Comparison of ENCODE assay signal across 8 cellular contexts in the genomic region with DNA sequence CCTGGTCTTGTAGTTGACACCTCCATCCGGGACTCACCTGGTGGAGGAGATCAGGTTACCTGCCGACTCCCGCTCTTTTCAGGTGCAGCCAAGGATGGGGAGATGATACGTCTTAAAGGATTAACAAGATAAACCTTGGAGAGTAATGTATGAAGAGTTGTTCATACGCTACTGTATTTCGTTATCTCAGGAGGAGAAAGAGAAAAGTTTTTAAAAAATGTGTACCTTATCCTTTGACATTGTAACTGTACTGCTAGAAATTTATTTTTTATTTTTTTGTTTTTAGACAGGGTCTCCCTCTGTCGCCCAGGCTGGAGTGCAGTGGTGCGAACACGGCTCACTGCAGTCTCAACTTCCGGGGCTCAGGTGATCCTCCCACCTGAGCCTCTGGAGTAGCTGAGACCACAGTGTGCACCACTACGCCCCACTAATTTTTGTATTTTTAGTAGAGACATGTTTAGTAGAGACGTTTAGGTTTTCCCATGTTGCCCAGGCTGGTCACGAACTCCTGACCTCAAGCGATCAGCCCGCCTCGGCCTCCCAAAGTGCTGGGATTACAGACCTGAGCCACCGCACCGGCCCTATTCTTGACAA. TPM values are rescaled to one million over a fixed set of nuclear protein-coding genes. Genes with fewer than 3 reads are reported as not detected.
DNase-seq lines count a peak whose midpoint lies in the region; ATAC-seq lines count a peak whose summit lies in the region.

No MANE protein-coding gene starts in this region.

- CTCF ChIA-PET in T-cell (lab: Charles Lee): no interaction called here

- DNase-seq in T-helper 2 cell treated with Interferon-gamma antibody and Interleukin-4, amounts not matched to agents 5 μg/mL and 100 μg/mL, for 36 hours (ENCODE audit: low spot score): no peak
- DNase-seq in T-helper 2 cell: no peak
- no peak for DNase-seq in T-cell
- DNase-seq in iPS DF 19.7 (ENCODE audit: low read depth, low spot score): peak; percentile 78
- no peak for DNase-seq in stimulated activated naive B cell treated with anti-CD40 and anti-IgM and Interleukin-4, amounts not matched to agents 10 μg/mL and 1 μg/mL and 100 μg/mL, for 72 hours
- no peak for DNase-seq in hypothalamus (lab: John Stamatoyannopoulos, UW)
- DNase-seq in HuH-7.5 (ENCODE audit: low spot score): no peak

- ATAC-seq in T-cell (replicated peaks in 1 of 4) (no peak), GM19452 (IDR thresholded peaks at IDR 0.05; ENCODE audit: unreplicated experiment) (no peak)
- no peak for ATAC-seq in stimulated activated naive B cell treated with anti-CD40 and anti-IgM and Interleukin-4, amounts not matched to agents 10 μg/mL and 1 μg/mL and 100 μg/mL, for 72 hours (replicated peaks)

- H3K27ac Mint-ChIP-seq in T-helper 2 cell treated with Interferon-gamma antibody and Interleukin-4, amounts not matched to agents 5 μg/mL and 100 μg/mL, for 36 hours: peak overlapping the region; percentile 52
- H3K27ac Mint-ChIP-seq in T-cell: peak overlapping the region; percentile 43 to 58
- H3K27ac Mint-ChIP-seq in stimulated activated naive B cell treated with anti-CD40 and anti-IgM and Interleukin-4, amounts not matched to agents 10 μg/mL and 1 μg/mL and 100 μg/mL, for 72 hours: peak overlapping the region; percentile 56

- no peaks in the 10 kb centered on the region for H3K27me3 Mint-ChIP-seq in T-helper 2 cell treated with Interferon-gamma antibody and Interleukin-4, amounts not matched to agents 5 μg/mL and 100 μg/mL, for 36 hours (ENCODE audit: low read depth)
- H3K27me3 Mint-ChIP-seq in T-cell: no peaks in the 10 kb centered on the region
- no peaks in the 10 kb centered on the region for H3K27me3 Mint-ChIP-seq in stimulated activated naive B cell treated with anti-CD40 and anti-IgM and Interleukin-4, amounts not matched to agents 10 μg/mL and 1 μg/mL and 100 μg/mL, for 72 hours

- no peaks in the 10 kb centered on the region for H3K9me3 Mint-ChIP-seq in T-helper 2 cell treated with Interferon-gamma antibody and Interleukin-4, amounts not matched to agents 5 μg/mL and 100 μg/mL, for 36 hours
- no peaks in the 10 kb centered on the region for H3K9me3 Mint-ChIP-seq in T-cell
- H3K9me3 Mint-ChIP-seq in stimulated activated naive B cell treated with anti-CD40 and anti-IgM and Interleukin-4, amounts not matched to agents 10 μg/mL and 1 μg/mL and 100 μg/mL, for 72 hours: no peaks in the 10 kb centered on the region

- POLR2A ChIA-PET in T-cell (lab: Charles Lee): no interaction called here

- H3K4me1 Mint-ChIP-seq in T-helper 2 cell treated with Interferon-gamma antibody and Interleukin-4, amounts not matched to agents 5 μg/mL and 100 μg/mL, for 36 hours (ENCODE audit: low read depth): peaks cover 23% of the 10 kb centered on the region
- H3K4me1 Mint-ChIP-seq in T-cell: peaks cover 28 to 32% (median 31%) of the 10 kb centered on the region in 3 donors
- peaks cover 13 to 36% of the 10 kb centered on the region in 2 donors for H3K4me1 Mint-ChIP-seq in stimulated activated naive B cell treated with anti-CD40 and anti-IgM and Interleukin-4, amounts not matched to agents 10 μg/mL and 1 μg/mL and 100 μg/mL, for 72 hours

- peaks cover 11% of the 10 kb centered on the region for H3K36me3 Mint-ChIP-seq in T-helper 2 cell treated with Interferon-gamma antibody and Interleukin-4, amounts not matched to agents 5 μg/mL and 100 μg/mL, for 36 hours (ENCODE audit: low read depth)
- no peaks in the 10 kb centered on the region for H3K36me3 Mint-ChIP-seq in T-cell
- peaks cover 1 to 4% of the 10 kb centered on the region in 2 donors for H3K36me3 Mint-ChIP-seq in stimulated activated naive B cell treated with anti-CD40 and anti-IgM and Interleukin-4, amounts not matched to agents 10 μg/mL and 1 μg/mL and 100 μg/mL, for 72 hours

- peak overlapping the region; percentile 87 for H3K4me3 Mint-ChIP-seq in T-helper 2 cell treated with Interferon-gamma antibody and Interleukin-4, amounts not matched to agents 5 μg/mL and 100 μg/mL, for 36 hours
- peak overlapping the region; percentile 79 to 97 (median 89) for H3K4me3 Mint-ChIP-seq in T-cell
- peak overlapping the region; percentile 93 to 99 for H3K4me3 Mint-ChIP-seq in stimulated activated naive B cell treated with anti-CD40 and anti-IgM and Interleukin-4, amounts not matched to agents 10 μg/mL and 1 μg/mL and 100 μg/mL, for 72 hours

RNA-seq across cellular contexts. Expression of gene SMURF2, which starts 0.8 kb away (rescaled TPM):
- total RNA-seq in T-cell: 10 to 100 TPM; 27.4 to 36.6 (median 34.8) TPM
